ENCODE assay signal across 32 cellular contexts in the genomic region with DNA sequence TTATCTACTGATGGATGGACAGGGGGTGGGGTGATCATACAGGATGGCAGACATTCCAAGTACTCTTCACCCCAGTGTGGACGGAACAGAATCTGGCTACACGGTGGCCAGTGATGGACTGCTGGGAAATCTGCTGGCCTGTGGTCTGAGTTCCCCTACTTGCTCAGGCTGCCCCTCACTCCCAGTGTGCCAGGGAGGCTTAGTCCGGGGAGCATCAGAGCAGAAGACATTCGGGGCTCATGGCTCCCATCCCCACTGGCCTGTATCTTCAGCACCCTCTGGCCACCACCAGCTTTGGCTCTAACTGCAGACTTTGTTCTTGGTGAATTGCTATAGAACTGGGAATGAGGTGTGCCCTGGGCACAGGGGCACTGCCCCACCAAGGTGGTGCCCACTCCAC. TPM values are rescaled to one million over a fixed set of nuclear protein-coding genes. Genes with fewer than 3 reads are reported as not detected.
"Had no signal": no experiment of that assay in that cellular context is flagged by ENCODE, and none has a peak within 500 bp of the region (broad histone marks: within the 10 kb centered on the region; RNA-seq: fewer than 3 reads in every experiment).

No MANE protein-coding gene starts in this region.

- H3K9me3 Mint-ChIP-seq: activated CD4-positive, alpha-beta memory T cell treated with anti-CD3 and anti-CD28 coated beads, Interleukin-2, amount 10 ng/mL, durations not matched to agents 7 days and 5 days; activated CD4-positive, alpha-beta T cell treated with anti-CD3 and anti-CD28 coated beads, Interleukin-2, amount 10 ng/mL, durations not matched to agents 7 days and 5 days; activated naive CD4-positive, alpha-beta T cell treated with anti-CD3 and anti-CD28 coated beads, Interleukin-2, amount 50 U/mL, for 24 hours; activated T-helper 17 cell treated with anti-CD3 and anti-CD28 coated beads, Interleukin-2, amount 50 U/mL, for 72 hours; memory B cell; nephron; stimulated activated naive CD8-positive, alpha-beta T cell treated with anti-CD3 and anti-CD28 coated beads, Interleukin-15, Interleukin-2, amounts not matched to agents 100 ng/mL and 50 ng/mL, for 24 hours; type B pancreatic cell; WTC11 had no signal

- H3K27me3 Mint-ChIP-seq: activated CD4-positive, alpha-beta memory T cell treated with anti-CD3 and anti-CD28 coated beads, Interleukin-2, amount 10 ng/mL, durations not matched to agents 7 days and 5 days; activated CD4-positive, alpha-beta T cell treated with anti-CD3 and anti-CD28 coated beads, Interleukin-2, amount 10 ng/mL, durations not matched to agents 7 days and 5 days; activated naive CD4-positive, alpha-beta T cell treated with anti-CD3 and anti-CD28 coated beads, Interleukin-2, amount 50 U/mL, for 24 hours; activated T-helper 17 cell treated with anti-CD3 and anti-CD28 coated beads, Interleukin-2, amount 50 U/mL, for 72 hours; memory B cell; progenitor cell of endocrine pancreas; stimulated activated naive CD8-positive, alpha-beta T cell treated with anti-CD3 and anti-CD28 coated beads, Interleukin-15, Interleukin-2, amounts not matched to agents 100 ng/mL and 50 ng/mL, for 24 hours; T-helper 17 cell; type B pancreatic cell had no signal

- H3K4me3 ChIP-seq: body of pancreas, esophagus muscularis mucosa, heart right ventricle, skin epidermis, vagina had no signal

- DNase-seq: activated CD4-positive, alpha-beta memory T cell treated with anti-CD3 and anti-CD28 coated beads, Interleukin-2, amount 10 ng/mL, durations not matched to agents 7 days and 5 days; activated CD4-positive, alpha-beta T cell treated with anti-CD3 and anti-CD28 coated beads for 1 hour; activated CD4-positive, alpha-beta T cell treated with anti-CD3 and anti-CD28 coated beads, Interleukin-2, amount 10 ng/mL, durations not matched to agents 7 days and 5 days; activated gamma-delta T cell treated with Interleukin-2 at 50 U/mL for 16 hours; anterior cingulate cortex; body of pancreas; dermis blood vessel endothelial cell; effector CD4-positive, alpha-beta T cell; foreskin keratinocyte; heart right ventricle; midbrain; retina; stimulated activated CD4-positive, alpha-beta T cell treated with anti-CD3 and anti-CD28 coated beads, Interleukin-12 subunit alpha, Interleukin-12 subunit beta, amount 100 ng/mL, for 4 hours; stimulated activated CD4-positive, alpha-beta T cell treated with anti-CD3 and anti-CD28 coated beads, Interleukin-4, amount 100 ng/mL, for 1 hour; SW 1271; T-helper 17 cell; T1000 had no signal

- H3K9me3 ChIP-seq: body of pancreas, esophagus muscularis mucosa, heart right ventricle, neutrophil, vagina had no signal

- H3K36me3 Mint-ChIP-seq: type B pancreatic cell had no signal

- H3K27ac ChIP-seq: body of pancreas, esophagus muscularis mucosa, foreskin keratinocyte, heart right ventricle, neutrophil, skin epidermis, vagina had no signal

- ATAC-seq: activated T-helper 17 cell treated with anti-CD3 and anti-CD28 coated beads, Interleukin-2, amount 50 U/mL, for 72 hours; body of pancreas; foreskin keratinocyte; heart right ventricle; sciatic nerve; T-helper 17 cell; WTC11 had no signal

- H3K27me3 ChIP-seq: body of pancreas, esophagus muscularis mucosa, foreskin keratinocyte, heart right ventricle, neutrophil, vagina had no signal

- H3K4me1 ChIP-seq: foreskin keratinocyte had no signal

- H3K4me3 Mint-ChIP-seq: activated CD4-positive, alpha-beta memory T cell treated with anti-CD3 and anti-CD28 coated beads, Interleukin-2, amount 10 ng/mL, durations not matched to agents 7 days and 5 days; activated CD4-positive, alpha-beta T cell treated with anti-CD3 and anti-CD28 coated beads, Interleukin-2, amount 10 ng/mL, durations not matched to agents 7 days and 5 days; activated naive CD4-positive, alpha-beta T cell treated with anti-CD3 and anti-CD28 coated beads, Interleukin-2, amount 50 U/mL, for 24 hours; activated T-helper 17 cell treated with anti-CD3 and anti-CD28 coated beads, Interleukin-2, amount 50 U/mL, for 72 hours; memory B cell; nephron; stimulated activated naive CD8-positive, alpha-beta T cell treated with anti-CD3 and anti-CD28 coated beads, Interleukin-15, Interleukin-2, amounts not matched to agents 100 ng/mL and 50 ng/mL, for 24 hours; T-helper 17 cell; type B pancreatic cell; WTC11 had no signal

- H3K27ac Mint-ChIP-seq: activated CD4-positive, alpha-beta memory T cell treated with anti-CD3 and anti-CD28 coated beads, Interleukin-2, amount 10 ng/mL, durations not matched to agents 7 days and 5 days; activated CD4-positive, alpha-beta T cell treated with anti-CD3 and anti-CD28 coated beads, Interleukin-2, amount 10 ng/mL, durations not matched to agents 7 days and 5 days; activated naive CD4-positive, alpha-beta T cell treated with anti-CD3 and anti-CD28 coated beads, Interleukin-2, amount 50 U/mL, for 24 hours; memory B cell; nephron; progenitor cell of endocrine pancreas; stimulated activated naive CD8-positive, alpha-beta T cell treated with anti-CD3 and anti-CD28 coated beads, Interleukin-15, Interleukin-2, amounts not matched to agents 100 ng/mL and 50 ng/mL, for 24 hours; T-helper 17 cell; type B pancreatic cell had no signal

RNA-seq across cellular contexts. Expression of gene TLDC2, which starts 15.3 kb away (rescaled TPM):
- total RNA-seq: activated CD4-positive, alpha-beta memory T cell treated with anti-CD3 and anti-CD28 coated beads, Interleukin-2, amount 10 ng/mL, durations not matched to agents 7 days and 5 days; activated CD4-positive, alpha-beta T cell treated with anti-CD3 and anti-CD28 coated beads, Interleukin-2, amount 10 ng/mL, durations not matched to agents 7 days and 5 days; activated T-helper 17 cell treated with anti-CD3 and anti-CD28 coated beads, Interleukin-2, amount 50 U/mL, for 72 hours; body of pancreas; foreskin keratinocyte; glomerular endothelial cell; heart right ventricle; osteocyte; T-helper 17 cell had no signal
